In genomic region chr2:54551123-54551756, GRCh38 we compare ENCODE assay signal across 12 cellular contexts.
DNase-seq lines count a peak whose midpoint lies in the region; ATAC-seq and TF ChIP-seq lines count a peak whose summit lies in the region.
"Had no signal": no experiment of that assay in that cellular context is flagged by ENCODE, and none has a peak within 500 bp of the region (broad histone marks: within the 10 kb centered on the region; RNA-seq: fewer than 3 reads in every experiment).

No MANE protein-coding gene starts in this region.

- H3K36me3 ChIP-seq in left ventricle myocardium inferior (no peaks in the 10 kb centered on the region), heart right ventricle (peaks cover 0 to 28% (median 0%) of the 10 kb centered on the region in 9 donors), uterus (no peaks in the 10 kb centered on the region)
- H3K36me3 ChIP-seq: esophagus muscularis mucosa, WERI-Rb-1 had no signal

- no peak for TF ChIP-seq POLR2A in uterus (IDR thresholded peaks at IDR 0.05)

- no peak for TF ChIP-seq CTCF in left ventricle myocardium inferior (IDR thresholded peaks at IDR 0.05; ENCODE audit: borderline replicate concordance)
- no peak for TF ChIP-seq CTCF in heart right ventricle (IDR thresholded peaks at IDR 0.05)
- TF ChIP-seq CTCF in foreskin keratinocyte (conservative IDR thresholded peaks at IDR 0.05): no peak
- TF ChIP-seq CTCF in uterus (IDR thresholded peaks at IDR 0.05): no peak
- no peak for TF ChIP-seq CTCF in GM10266 (IDR thresholded peaks at IDR 0.05; ENCODE audit: control insufficient read depth, insufficient read depth, low read depth, missing control alignments)

- H3K4me1 ChIP-seq in left ventricle myocardium inferior (peaks cover 100% of the 10 kb centered on the region), heart right ventricle (peaks cover 33 to 100% (median 98%) of the 10 kb centered on the region in 9 donors), foreskin keratinocyte (peaks cover 26% of the 10 kb centered on the region), uterus (peaks cover 0 to 2% of the 10 kb centered on the region in 2 donors)

- WGBS in heart right ventricle, 2 donors: 19 to 21% methylated on average over 4 of the region's 4 CpGs

- intact Hi-C loops in left ventricle myocardium inferior (cut with micrococcal nuclease) (no loop called here), heart right ventricle (cut with DNase I) (loop anchor here in 1 of 10 donors (10.0 kb wide), 1 partner anchor 54 kb away; no protein-coding TSS in a partner anchor), uterus (cut with DNase I; ENCODE audit: low total_unique reads) (no loop called here)

- H3K9me3 ChIP-seq in left ventricle myocardium inferior (replicated peaks) (no peaks in the 10 kb centered on the region), heart right ventricle (no peaks in the 10 kb centered on the region), uterus (no peaks in the 10 kb centered on the region)
- H3K9me3 ChIP-seq: esophagus muscularis mucosa had no signal

- DNase-seq in left ventricle myocardium inferior (no peak), heart right ventricle (no peak), foreskin keratinocyte (peak in 1 of 2 donors; percentile 61), uterus (no peak), GM10266 (ENCODE audit: extremely low spot score) (no peak), DMS79 (lab: John Stamatoyannopoulos, UW) (no peak), A172 (ENCODE audit: low spot score) (no peak)
- DNase-seq: ACHN, NCI-H524 treated with DMSO at 0.1 percent for 48 hours, WERI-Rb-1 had no signal

- ATAC-seq in heart right ventricle: no peak
- peak; percentile 53 for ATAC-seq in HG03135 (IDR thresholded peaks at IDR 0.05; ENCODE audit: unreplicated experiment)
- peak; percentile 11 for ATAC-seq in foreskin keratinocyte

- H3K4me3 ChIP-seq in left ventricle myocardium inferior (no peak overlapping the region), heart right ventricle (no peak overlapping the region), uterus (no peak overlapping the region)
- H3K4me3 ChIP-seq: esophagus muscularis mucosa had no signal

- no peaks in the 10 kb centered on the region for H3K27me3 ChIP-seq in left ventricle myocardium inferior (ENCODE audit: low read depth)
- no peaks in the 10 kb centered on the region for H3K27me3 ChIP-seq in heart right ventricle
- no peaks in the 10 kb centered on the region for H3K27me3 ChIP-seq in foreskin keratinocyte
- H3K27me3 ChIP-seq in uterus: no peaks in the 10 kb centered on the region
- H3K27me3 ChIP-seq: esophagus muscularis mucosa had no signal

- peak overlapping the region; percentile 47 for H3K27ac ChIP-seq in left ventricle myocardium inferior (replicated peaks)
- peak overlapping the region in 4 of 10 donors; percentile 34 to 54 (median 50) for H3K27ac ChIP-seq in heart right ventricle
- H3K27ac ChIP-seq in foreskin keratinocyte: no peak overlapping the region
- peak overlapping the region; percentile 7 to 22 for H3K27ac ChIP-seq in uterus
- H3K27ac ChIP-seq: esophagus muscularis mucosa, WERI-Rb-1 had no signal

Comparison
In these comparisons a context has a peak if more than half of its experiments do, and no peak if none do; other contexts are left out.
1. ATAC-seq: peak in HG03135 (single experiment) and foreskin keratinocyte (single experiment); none in heart right ventricle (0 of 8).